Comparison of ENCODE assay signal across 8 cellular contexts in genomic region chr16:84617068-84617630, GRCh38. TPM values are rescaled to one million over a fixed set of nuclear protein-coding genes. Genes with fewer than 3 reads are reported as not detected.
DNase-seq lines count a peak whose midpoint lies in the region; ATAC-seq, FAIRE-seq and TF ChIP-seq lines count a peak whose summit lies in the region.

No MANE protein-coding gene starts in this region.

- in situ Hi-C loops in GM12878 (cut with MboI) = loop anchor here (25.0 kb wide), 1 partner anchor 945 kb away; no protein-coding TSS in a partner anchor

- POLR2A ChIA-PET in HEK293 (lab: Yijun Ruan, JAX) = no interaction called here
- POLR2A ChIA-PET in OCI-LY7 (lab: Charles Lee) = interaction anchor here (0.6 to 7.2 kb wide), 9 partner anchors 9 to 103 kb away, joined by 3 to 50 read pairs (median 5); no protein-coding TSS in a partner anchor
- POLR2A ChIA-PET in GM12878 (lab: Charles Lee) = interaction anchor here (1.0 to 10.6 kb wide), 7 partner anchors 16 to 113 kb away, joined by 4 to 214 read pairs (median 5); no protein-coding TSS in a partner anchor

- H3K4me2 ChIP-seq in OCI-LY7 (ENCODE audit: low read length) (peak overlapping the region; percentile 75), GM12878 (ENCODE audit: control insufficient read depth, insufficient read depth) (peak overlapping the region; percentile 92)

- H3K79me2 ChIP-seq in OCI-LY7 (ENCODE audit: insufficient read depth, low read depth, low read length) (peaks cover 47% of the 10 kb centered on the region), GM12878 (ENCODE audit: control insufficient read depth, insufficient read depth, low read length) (peaks cover 53% of the 10 kb centered on the region)

- SMC1A ChIA-PET in GM12878 (lab: Charles Lee; ENCODE audit: uncharacterized antibody, unreplicated experiment) = interaction anchor here (0.8 to 14.0 kb wide), 8 partner anchors 15 to 111 kb away, joined by 3 to 229 read pairs (median 5); no protein-coding TSS in a partner anchor

- DNase-seq in GM12892 (ENCODE audit: insufficient read length) = peak; percentile 59
- DNase-seq in OCI-LY7 (ENCODE audit: low spot score) = peak; percentile 64
- no peak for DNase-seq in GM12878 (ENCODE audit: low read depth, low spot score)
- peak; percentile 34 for DNase-seq in kidney tubule cell (ENCODE audit: low spot score)
- DNase-seq in stimulated activated naive CD8-positive, alpha-beta T cell treated with anti-CD3 and anti-CD28 coated beads, Interleukin-15, Interleukin-2, amounts not matched to agents 100 U/mL and 50 U/mL, for 24 hours = peak; percentile 63
- DNase-seq in H4 (ENCODE audit: low spot score) = no peak
- no peak for DNase-seq in NCI-H1436 treated with DMSO at 0.1 percent for 48 hours (lab: John Stamatoyannopoulos, UW)

- BruUV-seq in OCI-LY7 (replicated peaks; lab: Mats Ljungman, UMichigan) = no TSS peak
- BruUV-seq in GM12878 (replicated peaks; lab: Mats Ljungman, UMichigan) = no TSS peak

- H3K9me3 ChIP-seq in HEK293 (ENCODE audit: control insufficient read depth, insufficient read depth, low read depth, low read length) = no peaks in the 10 kb centered on the region
- H3K9me3 ChIP-seq in OCI-LY7 (ENCODE audit: low read length) = no peaks in the 10 kb centered on the region
- no peaks in the 10 kb centered on the region; the same call in 2 of the 3 replicates for H3K9me3 ChIP-seq in GM12878 (replicated peaks; ENCODE audit: control insufficient read depth, insufficient read depth, low read length)

- H3K27ac ChIP-seq in HEK293 (ENCODE audit: extremely low read depth, low read depth, low read length) (no peak overlapping the region; the same call in 1 of the 2 replicates), OCI-LY7 (ENCODE audit: low read depth, low read length, poor library complexity, severe bottlenecking) (peak overlapping the region; percentile 52), GM12878 (ENCODE audit: control insufficient read depth, insufficient read depth) (peak overlapping the region; percentile 78)

- TF ChIP-seq POLR2A in GM12892 (IDR thresholded peaks at IDR 0.05; ENCODE audit: low read depth, low read length) (no peak), GM12878 (IDR thresholded peaks at IDR 0.05; ENCODE audit: low read depth, low read length) (no peak; the same call in 1 of the 2 replicates)

- RAD21 ChIA-PET in GM12878 (lab: Charles Lee; ENCODE audit: unreplicated experiment) = interaction anchor here (1.0 to 11.3 kb wide), 5 partner anchors 15 to 104 kb away, joined by 3 to 224 read pairs (median 15); no protein-coding TSS in a partner anchor

- CTCF ChIA-PET in HEK293 (lab: Yijun Ruan, JAX) (no interaction called here), OCI-LY7 (lab: Charles Lee; ENCODE audit: unreplicated experiment) (interaction anchor here (1.0 kb wide), 1 partner anchor 106 kb away, joined by 5 read pairs; no protein-coding TSS in a partner anchor), GM12878 (lab: Yijun Ruan, JAX) (interaction anchor here (0.9 to 2.7 kb wide), 7 partner anchors 9 to 110 kb away, joined by 3 to 17 read pairs (median 9); no protein-coding TSS in a partner anchor)

- FAIRE-seq in GM12892 (lab: Jason Lieb, UNC) (no peak), GM12878 (lab: Jason Lieb, UNC) (no peak)

- no peak for TF ChIP-seq RAD21 in GM12878 (IDR thresholded peaks at IDR 0.05; ENCODE audit: insufficient read depth, low read depth, low read length)

- WGBS in GM12878 (ENCODE audit: insufficient coverage, insufficient replicate concordance, low lambda C conversion rate, missing lambda C conversion rate) = 1% methylated on average over 27 of the region's 30 CpGs

- no peaks in the 10 kb centered on the region for H3K27me3 ChIP-seq in GM12878 (replicated peaks in 1 of 2; ENCODE audit: control insufficient read depth in 2 of 2, insufficient read depth in 2 of 2, low read length in 1 of 2)

- TF ChIP-seq CTCF in HEK293 (tag by site-specific recombination; IDR thresholded peaks at IDR 0.05) (peak; percentile 28; the same call in 1 of the 2 replicates), OCI-LY7 (conservative IDR thresholded peaks at IDR 0.05; ENCODE audit: low read length) (0 out of 2 replicates have a peak, but pooled peaks have one; percentile 9), GM12878 (IDR thresholded peaks at IDR 0.05 in 2 of 3, conservative IDR thresholded peaks at IDR 0.05 in 1 of 3; ENCODE audit: control insufficient read depth in 2 of 3, extremely low read depth in 1 of 3, insufficient read depth in 1 of 3, low read depth in 3 of 3, low read length in 3 of 3) (no peak)

- H3K4me1 ChIP-seq in HEK293 (ENCODE audit: control insufficient read depth, insufficient read depth, low read length) (peaks cover 4% of the 10 kb centered on the region; the same call in 1 of the 2 replicates), OCI-LY7 (ENCODE audit: insufficient read depth, low read length, poor library complexity, severe bottlenecking) (peaks cover 59% of the 10 kb centered on the region), GM12878 (ENCODE audit: control insufficient read depth, insufficient read depth, low read length) (peaks cover 40% of the 10 kb centered on the region)

- H3K4me3 ChIP-seq in HEK293 (ENCODE audit: low read depth, low read length) (peak overlapping the region; percentile 47), OCI-LY7 (ENCODE audit: low read depth, low read length, poor library complexity, severe bottlenecking) (peak overlapping the region; percentile 99), GM12878 (peak overlapping the region; percentile 99)

- TF ChIP-seq EP300 in GM12878 (IDR thresholded peaks at IDR 0.05; ENCODE audit: borderline replicate concordance in 1 of 2, control insufficient read depth in 1 of 2, low read depth in 2 of 2, low read length in 2 of 2) = no peak

- no peak overlapping the region for H2AFZ ChIP-seq in OCI-LY7 (ENCODE audit: low read length)
- no peak overlapping the region for H2AFZ ChIP-seq in GM12878 (ENCODE audit: control insufficient read depth, low read depth, low read length)

- intact Hi-C loops in OCI-LY7 (cut with micrococcal nuclease; ENCODE audit: unreplicated experiment) (loop anchor here (1.0 kb wide), 1 partner anchor 23 kb away; no protein-coding TSS in a partner anchor), GM12878 (cut with micrococcal nuclease; ENCODE audit: unreplicated experiment) (loop anchor here (2.0 kb wide), 1 partner anchor 102 kb away; no protein-coding TSS in a partner anchor)

- peaks cover 0 to 15% of the 10 kb centered on the region in 2 experiments; a peak in 1 of 3 replicates for H3K36me3 ChIP-seq in HEK293 (ENCODE audit: control insufficient read depth in 2 of 2, insufficient read depth in 1 of 2, low read length in 2 of 2)
- H3K36me3 ChIP-seq in OCI-LY7 (ENCODE audit: insufficient read depth, low read length) = peaks cover 39% of the 10 kb centered on the region
- peaks cover 12 to 13% of the 10 kb centered on the region in 2 experiments for H3K36me3 ChIP-seq in GM12878 (ENCODE audit: control insufficient read depth in 2 of 2, insufficient read depth in 2 of 2, low read length in 1 of 2)

- H3K9ac ChIP-seq in GM12878 (ENCODE audit: control insufficient read depth, insufficient read depth, low read length) = peak overlapping the region; percentile 84

- peaks cover 20% of the 10 kb centered on the region for H4K20me1 ChIP-seq in OCI-LY7 (ENCODE audit: insufficient read depth, low read length)
- H4K20me1 ChIP-seq in GM12878 (ENCODE audit: control insufficient read depth, insufficient read depth) = peaks cover 9% of the 10 kb centered on the region

- no peaks in the 10 kb centered on the region for H3K9me2 ChIP-seq in OCI-LY7 (ENCODE audit: insufficient read depth, low read length)

- ATAC-seq in GM12878 = peak; percentile 50
- ATAC-seq in stimulated activated naive CD8-positive, alpha-beta T cell treated with anti-CD3 and anti-CD28 coated beads, Interleukin-15, Interleukin-2, amounts not matched to agents 100 U/mL and 50 U/mL, for 24 hours = peak; percentile 33

RNA-seq across cellular contexts. Expression of gene COTL1, which starts 0.7 kb away (rescaled TPM):
- 375 TPM for polyA plus RNA-seq in GM12892 (2012; ENCODE audit: missing spikeins)
- total RNA-seq in OCI-LY7 (2014; rRNA removed; shearing (Covaris generic)) = 119 and 125 TPM in 2 replicates
- total RNA-seq in OCI-LY7 (2022) (214 and 232 TPM in 2 replicates), GM12878 (2014; rRNA removed) (417 and 464 TPM in 2 replicates), GM12878 (2014; rRNA removed; fragmentation: Illumina TruSeq; extraction: Trizol) (241 and 279 TPM in 2 replicates), GM12878 (2021) (675 and 688 TPM in 2 replicates)
- total RNA-seq in GM12878 (2013; cell fraction: nucleolus; rRNA removed) = 94.3 and 106 TPM in 2 replicates
- polyA plus RNA-seq in GM12878 (2011; ENCODE audit: low read depth) = 255 TPM
- polyA plus RNA-seq in GM12878 (2011; rRNA removed) (136 and 205 TPM in 2 replicates), GM12878 (2014; fragmentation: Illumina TruSeq; extraction: Trizol) (257 and 493 TPM in 2 replicates), GM12878 (2014; fragmentation: Nextera tagmentation; extraction: Ambion mirVana) (100 to 1,000 TPM; 140 to 235 TPM), GM12878 (2014; rRNA removed) (382 and 423 TPM in 2 replicates), GM12878 (2016; fragmentation: Nextera tagmentation; extraction: Ambion mirVana) (100 to 1,000 TPM; 146 to 894 TPM)
- polyA plus RNA-seq in GM12878 (2011; cell fraction: cytosol; rRNA removed) = 261 and 288 TPM in 2 replicates
- polyA plus RNA-seq in GM12878 (2011; cell fraction: nucleus; rRNA removed) = 174 and 206 TPM in 2 replicates
- 331 and 436 TPM in 2 replicates for polyA plus RNA-seq in GM12878 (2012)
- 103 and 174 TPM in 2 replicates for polyA minus RNA-seq in GM12878 (2011; rRNA and poly(A)+ RNA removed)
- polyA minus RNA-seq in GM12878 (2011; cell fraction: cytosol; rRNA and poly(A)+ RNA removed) = 77.1 and 81.1 TPM in 2 replicates
- polyA minus RNA-seq in GM12878 (2011; cell fraction: nucleus; rRNA and poly(A)+ RNA removed) = 78.5 and 132 TPM in 2 replicates
- 197 and 232 TPM in 2 replicates for total RNA-seq in H4 (2014; rRNA removed; shearing (Covaris generic))

RNA-seq across cellular contexts. Expression of gene KLHL36, which starts 31.2 kb away (rescaled TPM):
- 11.3 TPM for polyA plus RNA-seq in GM12892 (2012; ENCODE audit: missing spikeins)
- total RNA-seq in OCI-LY7 (2014; rRNA removed; shearing (Covaris generic)) = 50.1 and 58.9 TPM in 2 replicates
- total RNA-seq in OCI-LY7 (2022) = 66.1 and 69.0 TPM in 2 replicates
- 89.6 and 93.8 TPM in 2 replicates for total RNA-seq in GM12878 (2013; cell fraction: nucleolus; rRNA removed)
- total RNA-seq in GM12878 (2014; rRNA removed) = 36.4 and 38.2 TPM in 2 replicates
- total RNA-seq in GM12878 (2014; rRNA removed; fragmentation: Illumina TruSeq; extraction: Trizol) = 16.2 and 16.7 TPM in 2 replicates
- total RNA-seq in GM12878 (2021) = 45.3 and 45.4 TPM in 2 replicates
- polyA plus RNA-seq in GM12878 (2011; ENCODE audit: low read depth) = 12.7 TPM
- 19.6 and 26.4 TPM in 2 replicates for polyA plus RNA-seq in GM12878 (2011; rRNA removed)
- 30.1 and 37.2 TPM in 2 replicates for polyA plus RNA-seq in GM12878 (2011; cell fraction: cytosol; rRNA removed)
- 76.3 and 77.8 TPM in 2 replicates for polyA plus RNA-seq in GM12878 (2011; cell fraction: nucleus; rRNA removed)
- polyA plus RNA-seq in GM12878 (2012) = 28.5 and 29.3 TPM in 2 replicates
- 14.1 and 14.3 TPM in 2 replicates for polyA plus RNA-seq in GM12878 (2014; fragmentation: Illumina TruSeq; extraction: Trizol)
- 1 to 10 TPM; 2.6 to 2.7 TPM for polyA plus RNA-seq in GM12878 (2014; fragmentation: Nextera tagmentation; extraction: Ambion mirVana)
- polyA plus RNA-seq in GM12878 (2014; rRNA removed) = 35.0 and 37.5 TPM in 2 replicates
- polyA plus RNA-seq in GM12878 (2016; fragmentation: Nextera tagmentation; extraction: Ambion mirVana) = 10 to 100 TPM; 12.9 to 16.8 TPM
- 40.7 and 65.6 TPM in 2 replicates for polyA minus RNA-seq in GM12878 (2011; rRNA and poly(A)+ RNA removed)
- polyA minus RNA-seq in GM12878 (2011; cell fraction: cytosol; rRNA and poly(A)+ RNA removed) = 17.5 and 25.8 TPM in 2 replicates
- polyA minus RNA-seq in GM12878 (2011; cell fraction: nucleus; rRNA and poly(A)+ RNA removed) = 26.0 and 37.4 TPM in 2 replicates
- total RNA-seq in H4 (2014; rRNA removed; shearing (Covaris generic)) = 19.2 and 23.5 TPM in 2 replicates

Comparison
In these comparisons a context has a peak if more than half of its experiments do, and no peak if none do; other contexts are left out.
1. DNase-seq: peak in GM12892 (single experiment), OCI-LY7 (single experiment), kidney tubule cell (single experiment) and stimulated activated naive CD8-positive, alpha-beta T cell treated with anti-CD3 and anti-CD28 coated beads, Interleukin-15, Interleukin-2, amounts not matched to agents 100 U/mL and 50 U/mL, for 24 hours (single experiment); none in GM12878 (single experiment), H4 (single experiment) and NCI-H1436 treated with DMSO at 0.1 percent for 48 hours (single experiment).
2. H3K4me3 ChIP-seq: peak in every context shown above with its lines; median percentile 99 in OCI-LY7; 99 in GM12878; 47 in HEK293.
3. CTCF ChIP-seq: peak in HEK293 (single experiment) and OCI-LY7 (single experiment); none in GM12878 (0 of 3).